ENCODE assay signal across 8 cellular contexts in the genomic region with DNA sequence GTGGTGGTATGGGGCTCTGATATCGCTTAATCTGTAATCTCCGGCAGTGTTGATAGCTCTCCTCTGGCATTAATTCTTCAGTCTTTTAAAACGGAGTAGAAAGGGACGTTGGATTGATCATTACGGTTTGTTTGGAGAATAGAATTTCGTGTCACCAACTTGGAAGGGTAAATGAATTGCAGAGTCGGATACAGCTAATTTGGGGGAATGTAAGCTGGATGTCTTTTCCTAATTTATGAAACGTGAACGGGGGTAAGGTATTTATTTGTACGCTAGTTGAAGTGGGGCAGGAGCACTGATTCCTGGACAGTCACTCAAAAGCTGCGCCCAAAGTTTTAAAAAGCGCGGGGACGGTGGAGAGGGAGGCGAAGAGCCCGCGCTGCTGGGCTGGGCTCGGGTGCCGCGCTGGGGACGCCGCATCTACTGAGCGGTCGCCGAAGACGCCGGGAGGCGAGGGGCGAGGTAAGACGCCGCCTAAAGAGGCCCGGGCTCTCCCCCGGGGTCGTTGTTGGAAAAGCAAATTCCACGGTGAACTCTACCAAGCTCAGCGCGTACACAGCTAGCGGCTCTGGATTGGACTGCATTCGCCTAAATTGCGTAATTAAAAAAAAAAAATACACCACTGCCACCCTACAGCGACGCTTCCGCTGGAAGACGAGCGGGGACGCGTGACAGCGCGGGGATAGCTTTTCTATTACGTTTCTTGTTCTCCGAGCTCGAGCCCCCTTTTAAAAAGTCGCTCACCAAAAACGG.
DNase-seq lines count a peak whose midpoint lies in the region; FAIRE-seq and TF ChIP-seq lines count a peak whose summit lies in the region.

No MANE protein-coding gene starts in this region.

- H3F3A ChIP-seq in GM23248 (ENCODE audit: insufficient read depth), result peaks cover 12% of the 10 kb centered on the region

- no peak for TF ChIP-seq CTCF in breast epithelium (IDR thresholded peaks at IDR 0.05)
- no peak for TF ChIP-seq CTCF in kidney (IDR thresholded peaks at IDR 0.05; ENCODE audit: borderline replicate concordance, extremely low read depth, insufficient read depth)

- peak overlapping the region; percentile 94 for H3K4me2 ChIP-seq in GM23248 (ENCODE audit: unreplicated experiment)

- peak overlapping the region; percentile 87 for H3K9ac ChIP-seq in GM23248
- peak overlapping the region in 1 of 2 donors; percentile 41 for H3K9ac ChIP-seq in kidney (ENCODE audit: low read length in 2 of 2)

- H3K27me3 ChIP-seq in GM23248 (replicated peaks; ENCODE audit: insufficient read depth), result no peaks in the 10 kb centered on the region
- no peaks in the 10 kb centered on the region for H3K27me3 ChIP-seq in breast epithelium

- intact Hi-C loops in breast epithelium (cut with DNase I; ENCODE audit: low total_unique reads), result no loop called here
- intact Hi-C loops in kidney (cut with DNase I), result no loop called here

- H3K4me3 ChIP-seq in GM23248, result peak overlapping the region; percentile 81
- H3K4me3 ChIP-seq in breast epithelium, result peak overlapping the region; percentile 59 to 80 (median 77)
- peak overlapping the region; percentile 65 to 77 for H3K4me3 ChIP-seq in kidney (ENCODE audit: low read length in 2 of 2)

- DNase-seq in GM23248, result peak; percentile 78
- DNase-seq in T-helper 2 cell, result peak in 4 of 5 experiments; percentile 19 to 88 (median 50)
- DNase-seq in breast epithelium (ENCODE audit: low spot score in 2 of 2), result no peak
- DNase-seq in kidney, result peak; percentile 79
- peak; percentile 18 to 20 for DNase-seq in stimulated activated CD8-positive, alpha-beta memory T cell treated with anti-CD3 and anti-CD28 coated beads, Interleukin-4, amount 100 ng/mL, for 4 hours (ENCODE audit: low read depth in 2 of 2, low spot score in 1 of 2)
- DNase-seq in RCC 7860 (ENCODE audit: low spot score), result no peak
- no peak for DNase-seq in kidney tubule cell (ENCODE audit: low spot score)
- DNase-seq in RKO (ENCODE audit: low spot score), result no peak

- no peaks in the 10 kb centered on the region for H3K79me2 ChIP-seq in GM23248 (ENCODE audit: insufficient read depth)

- H3K4me1 ChIP-seq in GM23248 (ENCODE audit: insufficient read depth), result peaks cover 8% of the 10 kb centered on the region; the same call in 1 of the 2 replicates
- no peaks in the 10 kb centered on the region for H3K4me1 ChIP-seq in breast epithelium
- H3K4me1 ChIP-seq in kidney (ENCODE audit: control insufficient read depth in 1 of 2, insufficient read depth in 1 of 2, low read depth in 1 of 2, low read length in 2 of 2), result peaks cover 8 to 16% of the 10 kb centered on the region in 2 donors

- FAIRE-seq in kidney (lab: Jason Lieb, UNC) (no peak), RCC 7860 (lab: Jason Lieb, UNC) (no peak)

- peak overlapping the region; percentile 81 for H3K27ac ChIP-seq in GM23248
- peak overlapping the region; percentile 86 to 89 for H3K27ac ChIP-seq in breast epithelium
- peak overlapping the region; percentile 47 to 84 for H3K27ac ChIP-seq in kidney (ENCODE audit: low read depth in 2 of 2, low read length in 2 of 2)

- H3K9me2 ChIP-seq in GM23248 (ENCODE audit: insufficient read depth), result no peaks in the 10 kb centered on the region

- H3K36me3 ChIP-seq in GM23248 (ENCODE audit: low read depth) (no peaks in the 10 kb centered on the region), breast epithelium (no peaks in the 10 kb centered on the region), kidney (ENCODE audit: control insufficient read depth in 1 of 2, insufficient read depth in 2 of 2, low read length in 2 of 2) (no peaks in the 10 kb centered on the region)

- no peak for TF ChIP-seq POLR2A in breast epithelium (IDR thresholded peaks at IDR 0.05)

- in situ Hi-C loops in GM23248 (cut with MboI), result loop anchor here (10.0 kb wide), 1 partner anchor 311 kb away; no protein-coding TSS in a partner anchor

- no peaks in the 10 kb centered on the region for H4K20me1 ChIP-seq in GM23248 (ENCODE audit: insufficient read depth)

- H3K9me3 ChIP-seq in GM23248 (ENCODE audit: low read depth) (no peaks in the 10 kb centered on the region), breast epithelium (no peaks in the 10 kb centered on the region), kidney (ENCODE audit: control insufficient read depth in 1 of 2, low read length in 2 of 2) (peaks cover 3 to 6% of the 10 kb centered on the region in 2 donors)

- 4 to 6% methylated on average over 52 to 53 of the region's 54 CpGs for WGBS in GM23248 (ENCODE audit: low coverage in 1 of 2, low lambda C conversion rate in 2 of 2, missing lambda C conversion rate in 2 of 2), 2 experiments

- H2AFZ ChIP-seq in GM23248, result peak overlapping the region; percentile 86

Comparison
In these comparisons a context has a peak if more than half of its experiments do, and no peak if none do; other contexts are left out.
1. DNase-seq: peak in GM23248 (single experiment), T-helper 2 cell (4 of 5), kidney (single experiment) and stimulated activated CD8-positive, alpha-beta memory T cell treated with anti-CD3 and anti-CD28 coated beads, Interleukin-4, amount 100 ng/mL, for 4 hours (2 of 2); none in breast epithelium (0 of 2), RCC 7860 (single experiment), kidney tubule cell (single experiment) and RKO (single experiment).
2. Peak in every context shown above with its lines, with median percentiles within 50 percentile points of each other: H3K27ac ChIP-seq and H3K4me3 ChIP-seq.